23 cellular contexts compared by ENCODE assay signal in genomic region chr17:5352681-5353289, GRCh38.
"Had no signal": no experiment of that assay in that cellular context is flagged by ENCODE, and none has a peak within 500 bp of the region (broad histone marks: within the 10 kb centered on the region; RNA-seq: fewer than 3 reads in every experiment).

No MANE protein-coding gene starts in this region.

- H3K4me1 Mint-ChIP-seq: neural crest cell, T-cell had no signal

- H3K9me3 ChIP-seq: body of pancreas, colonic mucosa, gastroesophageal sphincter, heart left ventricle, left ventricle myocardium inferior, psoas muscle, vagina had no signal

- H3K4me3 ChIP-seq: body of pancreas, colonic mucosa, gastroesophageal sphincter, heart left ventricle, left ventricle myocardium inferior, psoas muscle, vagina had no signal

- H3K27ac ChIP-seq: body of pancreas, colonic mucosa, gastroesophageal sphincter, heart left ventricle, left ventricle myocardium inferior, psoas muscle, vagina had no signal

- H3K27me3 Mint-ChIP-seq: activated naive CD8-positive, alpha-beta T cell; stimulated activated naive CD8-positive, alpha-beta T cell treated with anti-CD3 and anti-CD28 coated beads, Interleukin-15, Interleukin-2, amounts not matched to agents 100 ng/mL and 50 ng/mL, for 24 hours; T-cell had no signal

- ATAC-seq: body of pancreas, gastroesophageal sphincter, heart left ventricle, psoas muscle, right cardiac atrium, T-cell had no signal

- H3K4me3 Mint-ChIP-seq: activated naive CD8-positive, alpha-beta T cell; neural crest cell; stimulated activated naive CD8-positive, alpha-beta T cell treated with anti-CD3 and anti-CD28 coated beads, Interleukin-15, Interleukin-2, amounts not matched to agents 100 ng/mL and 50 ng/mL, for 24 hours; T-cell had no signal

- H3K4me1 ChIP-seq: body of pancreas, colonic mucosa, gastroesophageal sphincter, vagina had no signal

- H3K27ac Mint-ChIP-seq: activated naive CD8-positive, alpha-beta T cell; stimulated activated naive CD8-positive, alpha-beta T cell treated with anti-CD3 and anti-CD28 coated beads, Interleukin-15, Interleukin-2, amounts not matched to agents 100 ng/mL and 50 ng/mL, for 24 hours had no signal

- DNase-seq: activated CD4-positive, alpha-beta T cell treated with anti-CD3 and anti-CD28 coated beads for 48 hours; activated CD4-positive, CD25-positive, alpha-beta regulatory T cell; activated CD8-positive, alpha-beta memory T cell treated with anti-CD3 and anti-CD28 coated beads for 24 hours; activated CD8-positive, alpha-beta memory T cell treated with anti-CD3 and anti-CD28 coated beads, Interleukin-2, amount 50 U/mL, for 48 hours; activated gamma-delta T cell; amygdala; body of pancreas; caudate nucleus; colonic mucosa; heart left ventricle; kidney glomerular epithelial cell; left ventricle myocardium inferior; psoas muscle; right cardiac atrium; stimulated activated CD4-positive, alpha-beta T cell treated with anti-CD3 and anti-CD28 coated beads, Interleukin-2, amount 100 ng/mL, for 24 hours; T-cell; T-helper 9 cell; trophoblast cell had no signal

- H3K27me3 ChIP-seq: body of pancreas, colonic mucosa, gastroesophageal sphincter, heart left ventricle, vagina had no signal

- H3K9me3 Mint-ChIP-seq: neural crest cell; stimulated activated naive CD8-positive, alpha-beta T cell treated with anti-CD3 and anti-CD28 coated beads, Interleukin-15, Interleukin-2, amounts not matched to agents 100 ng/mL and 50 ng/mL, for 24 hours; T-cell had no signal
